In genomic region chr1:210464519-210465039, GRCh38 we compare ENCODE assay signal across 1 cellular context.
TF ChIP-seq lines count a peak whose summit lies in the region.

No MANE protein-coding gene starts in this region.

TF ChIP-seq in HEK293, 187 proteins besides CTCF, POLR2A, EP300 and RAD21 (continued from another document):
- TF ChIP-seq ZNF660 (tag by site-specific recombination; IDR thresholded peaks at IDR 0.05), result no peak
- TF ChIP-seq ZNF785 (tag by site-specific recombination; IDR thresholded peaks at IDR 0.05), result no peak
- TF ChIP-seq FEZF1 (tag by site-specific recombination; IDR thresholded peaks at IDR 0.05), result peak; percentile 74
- peak; percentile 90 for TF ChIP-seq OSR2 (tag by site-specific recombination; IDR thresholded peaks at IDR 0.05)
- TF ChIP-seq KLF8 (tag by site-specific recombination; IDR thresholded peaks at IDR 0.05), result peak; percentile 70
- peak; percentile 84 for TF ChIP-seq ZNF184 (tag by site-specific recombination; IDR thresholded peaks at IDR 0.05)
- peak; percentile 76; the same call in 1 of the 2 replicates for TF ChIP-seq ZNF324 (tag by site-specific recombination; IDR thresholded peaks at IDR 0.05)
- 0 out of 2 replicates have a peak, but pooled peaks have one; percentile 12 for TF ChIP-seq ZNF398 (tag by site-specific recombination; IDR thresholded peaks at IDR 0.05)
- no peak for TF ChIP-seq ZNF488 (tag by site-specific recombination; IDR thresholded peaks at IDR 0.05)
- no peak for TF ChIP-seq ZNF585B (tag by site-specific recombination; IDR thresholded peaks at IDR 0.05)
- TF ChIP-seq ZNF169 (tag by site-specific recombination; IDR thresholded peaks at IDR 0.05), result no peak
- no peak; the same call in 1 of the 2 replicates for TF ChIP-seq ZSCAN23 (tag by site-specific recombination; IDR thresholded peaks at IDR 0.05)
- TF ChIP-seq ZNF394 (tag by site-specific recombination; IDR thresholded peaks at IDR 0.05; ENCODE audit: borderline replicate concordance), result peak; percentile 58; the same call in 1 of the 2 replicates
- TF ChIP-seq ZEB2 (tag by site-specific recombination; IDR thresholded peaks at IDR 0.05), result peak; percentile 46; the same call in 1 of the 2 replicates
- TF ChIP-seq ZFP41 (tag by site-specific recombination; IDR thresholded peaks at IDR 0.05; ENCODE audit: borderline replicate concordance), result no peak
